25 cellular contexts compared by ENCODE assay signal in the genomic region with DNA sequence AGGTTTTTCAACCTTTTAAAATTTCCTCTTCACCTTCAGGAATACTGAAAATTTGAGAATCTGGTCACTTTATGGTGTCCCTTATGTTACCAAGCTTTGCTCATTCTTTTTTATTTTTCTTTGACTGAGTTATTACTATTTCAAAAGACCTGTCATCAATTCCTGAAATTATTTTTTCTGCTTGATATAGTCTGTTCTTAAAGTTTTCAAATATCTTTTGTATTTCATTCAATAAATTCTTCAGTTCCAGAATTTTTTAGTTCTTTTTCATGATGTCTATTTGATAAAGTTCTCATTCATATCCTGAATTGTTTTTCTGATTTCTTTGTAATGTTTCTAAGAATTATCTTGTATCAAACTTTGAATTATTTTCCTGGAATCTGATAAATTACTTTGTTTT.
"Had no signal": no experiment of that assay in that cellular context is flagged by ENCODE, and none has a peak within 500 bp of the region (broad histone marks: within the 10 kb centered on the region; RNA-seq: fewer than 3 reads in every experiment).

No MANE protein-coding gene starts in this region.

- DNase-seq: cortex of kidney; effector memory CD8-positive, alpha-beta T cell; erythroblast; esophagus squamous epithelium; foreskin melanocyte; head of caudate nucleus; left cardiac atrium; left lung; mesenchymal stem cell; mucosa of descending colon; naive B cell; right lobe of liver; small intestine; stimulated activated CD4-positive, alpha-beta T cell treated with anti-CD3 and anti-CD28 coated beads, Interleukin-15, amount 100 ng/mL, for 24 hours; stimulated activated CD4-positive, alpha-beta T cell treated with anti-CD3 and anti-CD28 coated beads, Interleukin-2, amount 100 ng/mL, for 48 hours; stimulated activated CD8-positive, alpha-beta memory T cell treated with anti-CD3 and anti-CD28 coated beads, Interleukin-4, amount 100 ng/mL, for 48 hours; stimulated activated naive CD4-positive, alpha-beta T cell treated with Interleukin-2 at 50 U/mL for 16 hours; stomach; thyroid gland had no signal

- H3K27ac ChIP-seq: esophagus squamous epithelium, left lung, neutrophil, parathyroid adenoma, right lobe of liver, stomach, thyroid gland had no signal

- FAIRE-seq: endometrium, small intestine had no signal

- H3K27ac Mint-ChIP-seq: effector memory CD8-positive, alpha-beta T cell; mesothelial cell of epicardium; natural killer cell treated with Interleukin-12 subunit alpha and Interleukin-12 subunit beta and Interleukin-15 and Interleukin-18, amount 100 ng/mL, for 72 hours; progenitor cell of endocrine pancreas had no signal

- H2AFZ ChIP-seq: parathyroid adenoma had no signal

- H3K4me1 ChIP-seq: esophagus squamous epithelium, left lung, parathyroid adenoma, right lobe of liver, stomach had no signal

- H3K9me3 ChIP-seq: thyroid gland had no signal

- ATAC-seq: effector memory CD8-positive, alpha-beta T cell; left cardiac atrium; left lung; mucosa of descending colon; natural killer cell treated with Interleukin-12 subunit alpha and Interleukin-12 subunit beta and Interleukin-15 and Interleukin-18, amount 100 ng/mL, for 72 hours; right lobe of liver had no signal

- H3K4me3 ChIP-seq: esophagus squamous epithelium, left lung, mucosa of descending colon, right lobe of liver, stomach, thyroid gland had no signal
